Comparison of ENCODE assay signal across 13 cellular contexts in genomic region chr12:112025808-112026375, GRCh38. TPM values are rescaled to one million over a fixed set of nuclear protein-coding genes. Genes with fewer than 3 reads are reported as not detected.
DNase-seq lines count a peak whose midpoint lies in the region; ATAC-seq and TF ChIP-seq lines count a peak whose summit lies in the region.
"Had no signal": no experiment of that assay in that cellular context is flagged by ENCODE, and none has a peak within 500 bp of the region (broad histone marks: within the 10 kb centered on the region; RNA-seq: fewer than 3 reads in every experiment).

No MANE protein-coding gene starts in this region.

- H3K36me3 ChIP-seq in cardiac muscle cell (peaks cover 51% of the 10 kb centered on the region), right atrium auricular region (peaks cover 50% of the 10 kb centered on the region), endodermal cell (ENCODE audit: control insufficient read depth, insufficient read depth, low read length) (peaks cover 74% of the 10 kb centered on the region)

- H3K27ac Mint-ChIP-seq in endodermal cell = peak overlapping the region; percentile 40

- H3K9ac ChIP-seq in endodermal cell (ENCODE audit: extremely low read depth, low read length, poor library complexity, severe bottlenecking) = no peak overlapping the region
- H3K9ac ChIP-seq: KMS-11 had no signal

- in situ Hi-C loops in SK-MEL-5 (cut with HindIII; ENCODE audit: low pct_unique_long_range_greater_than_20kb, low sequenced_read_pairs) = no loop called here

- H3K27ac ChIP-seq in cardiac muscle cell (peak overlapping the region; percentile 59), right atrium auricular region (no peak overlapping the region), endodermal cell (ENCODE audit: low read depth, low read length) (no peak overlapping the region)
- H3K27ac ChIP-seq: KMS-11, psoas muscle had no signal

- no peak for ATAC-seq in HG03196 (IDR thresholded peaks at IDR 0.05; ENCODE audit: unreplicated experiment)
- no peak for ATAC-seq in HG02571 (IDR thresholded peaks at IDR 0.05; ENCODE audit: unreplicated experiment)
- ATAC-seq: left ventricle myocardium superior, psoas muscle had no signal

- H3K27me3 ChIP-seq in cardiac muscle cell = no peaks in the 10 kb centered on the region
- no peaks in the 10 kb centered on the region for H3K27me3 ChIP-seq in right atrium auricular region
- no peaks in the 10 kb centered on the region for H3K27me3 ChIP-seq in endodermal cell (ENCODE audit: control insufficient read depth, insufficient read depth, low read length, poor library complexity, severe bottlenecking)
- H3K27me3 ChIP-seq: BE2C had no signal

- whole genome bisulfite sequencing in endodermal cell (ENCODE audit: insufficient coverage in 1 of 2, insufficient read length in 1 of 2), 2 experiments = 83 to 91% methylated on average over 4 of the region's 4 CpGs

- H3K4me1 ChIP-seq in cardiac muscle cell (ENCODE audit: low read depth) (no peaks in the 10 kb centered on the region), right atrium auricular region (no peaks in the 10 kb centered on the region), endodermal cell (ENCODE audit: control insufficient read depth, insufficient read depth, low read length) (no peaks in the 10 kb centered on the region)
- H3K4me1 ChIP-seq: BE2C, psoas muscle had no signal

- H3K4me3 ChIP-seq in cardiac muscle cell (no peak overlapping the region), right atrium auricular region (no peak overlapping the region), endodermal cell (ENCODE audit: low read length) (no peak overlapping the region)
- H3K4me3 ChIP-seq: psoas muscle had no signal

- H3K4me3 Mint-ChIP-seq in endodermal cell = no peak overlapping the region

- H3K9me3 Mint-ChIP-seq in endodermal cell = no peaks in the 10 kb centered on the region

- H3K27me3 Mint-ChIP-seq in endodermal cell (ENCODE audit: insufficient read depth) = no peaks in the 10 kb centered on the region

- peaks cover 1% of the 10 kb centered on the region for H3K4me1 Mint-ChIP-seq in endodermal cell

- peaks cover 51% of the 10 kb centered on the region for H3K36me3 Mint-ChIP-seq in endodermal cell (ENCODE audit: low read depth)

- TF ChIP-seq CTCF in cardiac muscle cell (IDR thresholded peaks at IDR 0.05; ENCODE audit: low read depth, low read length) (no peak), right atrium auricular region (IDR thresholded peaks at IDR 0.05) (no peak), endodermal cell (conservative IDR thresholded peaks at IDR 0.05) (no peak)

- DNase-seq in cardiac muscle cell (ENCODE audit: low read depth in 1 of 2, low spot score in 1 of 2) = no peak
- no peak for DNase-seq in right atrium auricular region (ENCODE audit: low spot score)
- DNase-seq in SK-MEL-5 (ENCODE audit: low read depth, low spot score) = peak; percentile 56
- DNase-seq in endodermal cell = no peak
- no peak for DNase-seq in NCI-H82 treated with DMSO at 0.1 percent for 48 hours (lab: John Stamatoyannopoulos, UW; ENCODE audit: unreplicated experiment)
- no peak for DNase-seq in HuH-7 (ENCODE audit: low spot score)
- DNase-seq: BE2C, left ventricle myocardium superior, psoas muscle, SHP77 treated with DMSO at 0.1 percent for 48 hours had no signal

- H3K9me3 ChIP-seq in cardiac muscle cell (ENCODE audit: low read depth) (no peaks in the 10 kb centered on the region), right atrium auricular region (no peaks in the 10 kb centered on the region), endodermal cell (ENCODE audit: control insufficient read depth, low read length) (no peaks in the 10 kb centered on the region)
- H3K9me3 ChIP-seq: BE2C, psoas muscle had no signal

RNA-seq across cellular contexts. Expression of gene ERP29, which starts 12.7 kb away (rescaled TPM):
- total RNA-seq in cardiac muscle cell (105 TPM in 2 replicates), right atrium auricular region (10 to 100 TPM; 20.9 to 26.8 TPM), endodermal cell (100 to 1,000 TPM; 152 to 183 TPM)
- polyA plus RNA-seq in cardiac muscle cell = 131 and 150 TPM in 2 replicates
- 461 and 484 TPM in 2 replicates for total RNA-seq in SK-MEL-5 (2014; rRNA removed; shearing (Covaris generic))
- 609 and 628 TPM in 2 replicates for polyA plus RNA-seq in SK-MEL-5 (2015; cell fraction: cytosol; rRNA removed)
- 106 and 118 TPM in 2 replicates for polyA plus RNA-seq in SK-MEL-5 (2015; cell fraction: nucleus; rRNA removed)
- 87.4 TPM for polyA plus RNA-seq in endodermal cell (2013, experiment 1 of 2)
- 77.3 TPM for polyA plus RNA-seq in endodermal cell (2013, experiment 2 of 2)

RNA-seq across cellular contexts. Expression of gene TMEM116, which starts 12.9 kb away (rescaled TPM):
- total RNA-seq in cardiac muscle cell = 12.9 and 16.6 TPM in 2 replicates
- 30.4 and 33.8 TPM in 2 replicates for polyA plus RNA-seq in cardiac muscle cell
- 10 to 100 TPM in 1 of 2 donors, 1 to 10 TPM in 1; 9.3 to 30.0 TPM for total RNA-seq in right atrium auricular region
- total RNA-seq in SK-MEL-5 (2014; rRNA removed; shearing (Covaris generic)) = 10.0 and 11.9 TPM in 2 replicates
- 10.0 and 11.9 TPM in 2 replicates for polyA plus RNA-seq in SK-MEL-5 (2015; cell fraction: cytosol; rRNA removed)
- polyA plus RNA-seq in SK-MEL-5 (2015; cell fraction: nucleus; rRNA removed) = 10.8 and 22.9 TPM in 2 replicates
- 10 to 100 TPM; 13.1 to 17.0 TPM for total RNA-seq in endodermal cell
- polyA plus RNA-seq in endodermal cell (2013, experiment 1 of 2) = 19.4 TPM
- 13.7 TPM for polyA plus RNA-seq in endodermal cell (2013, experiment 2 of 2)
